Comparison of ENCODE assay signal across 37 cellular contexts in the genomic region with DNA sequence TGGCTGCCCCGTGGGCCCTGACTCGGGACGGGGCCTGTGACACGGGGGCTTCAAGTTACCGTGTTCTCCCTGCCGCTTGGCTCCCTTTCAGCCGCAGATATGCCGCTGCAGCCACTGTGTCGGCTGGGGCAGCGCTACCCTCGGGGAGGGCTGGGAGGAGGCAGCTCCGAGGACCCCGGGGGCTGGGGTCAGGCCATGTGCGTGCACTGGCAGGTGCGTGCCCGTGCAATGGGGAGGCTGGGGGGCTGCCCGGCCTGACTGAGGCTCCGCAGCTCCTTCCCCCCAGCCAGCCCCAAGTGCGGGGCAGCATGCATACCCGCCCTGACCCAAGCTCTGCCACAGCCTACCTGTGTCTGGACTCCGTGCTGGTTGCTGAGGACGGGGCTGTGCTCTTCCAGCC. TPM values are rescaled to one million over a fixed set of nuclear protein-coding genes. Genes with fewer than 3 reads are reported as not detected.
"Had no signal": no experiment of that assay in that cellular context is flagged by ENCODE, and none has a peak within 500 bp of the region (broad histone marks: within the 10 kb centered on the region; RNA-seq: fewer than 3 reads in every experiment).

No MANE protein-coding gene starts in this region.

- H3K27ac Mint-ChIP-seq: activated CD4-positive, alpha-beta memory T cell treated with anti-CD3 and anti-CD28 coated beads for 36 hours; activated CD4-positive, alpha-beta T cell treated with anti-CD3 and anti-CD28 coated beads for 36 hours; activated CD4-positive, alpha-beta T cell treated with anti-CD3 and anti-CD28 coated beads, Interleukin-2, amount 10 ng/mL, durations not matched to agents 24 days and 14 days; activated CD8-positive, alpha-beta memory T cell treated with anti-CD3 and anti-CD28 coated beads, Interleukin-2, amount 10 ng/mL, durations not matched to agents 7 days and 5 days; activated CD8-positive, alpha-beta T cell treated with anti-CD3 and anti-CD28 coated beads, Interleukin-2, amount 10 ng/mL, durations not matched to agents 7 days and 5 days; activated naive CD4-positive, alpha-beta T cell treated with anti-CD3 and anti-CD28 coated beads for 36 hours; activated naive CD4-positive, alpha-beta T cell treated with anti-CD3 and anti-CD28 coated beads, Interleukin-2, amount 50 U/mL, for 24 hours; activated naive CD8-positive, alpha-beta T cell treated with anti-CD3 and anti-CD28 coated beads, Interleukin-2, amount 10 ng/mL, durations not matched to agents 7 days and 5 days; activated T-helper 1 cell treated with anti-CD3 and anti-CD28 coated beads, Interleukin-12 subunit alpha, Interleukin-12 subunit beta, Interleukin-2, Interleukin-4 antibody, amounts not matched to agents 30 ng/mL and 10 ng/mL and 1 ng/mL, durations not matched to agents 14 hours and 24 hours and 36 hours; activated T-helper 2 cell treated with anti-CD3 and anti-CD28 coated beads, Interferon-gamma antibody, Interleukin-2, Interleukin-4, amounts not matched to agents 10 μg/mL and 5 μg/mL and 100 μg/mL, durations not matched to agents 14 hours and 24 hours and 36 hours had no signal

- H3K36me3 ChIP-seq: colonic mucosa, esophagus squamous epithelium, gastroesophageal sphincter, heart left ventricle had no signal

- H3K4me1 ChIP-seq: body of pancreas, colonic mucosa, esophagus squamous epithelium, gastroesophageal sphincter, heart left ventricle had no signal

- H3K4me3 ChIP-seq: body of pancreas, colonic mucosa, esophagus squamous epithelium, gastroesophageal sphincter, heart left ventricle had no signal

- DNase-seq: activated CD4-positive, alpha-beta memory T cell treated with anti-CD3 and anti-CD28 coated beads for 36 hours; activated CD4-positive, alpha-beta T cell treated with anti-CD3 and anti-CD28 coated beads for 36 hours; activated CD4-positive, alpha-beta T cell treated with anti-CD3 and anti-CD28 coated beads, Interleukin-2, amount 10 ng/mL, durations not matched to agents 24 days and 14 days; activated CD4-positive, CD25-positive, alpha-beta regulatory T cell; activated CD4-positive, CD25-positive, alpha-beta regulatory T cell treated with anti-CD3 and anti-CD28 coated beads, Interleukin-2, amount 50 U/mL, for 72 hours; activated CD8-positive, alpha-beta memory T cell treated with anti-CD3 and anti-CD28 coated beads, Interleukin-2, amount 10 ng/mL, durations not matched to agents 7 days and 5 days; activated CD8-positive, alpha-beta memory T cell treated with anti-CD3 and anti-CD28 coated beads, Interleukin-2, amount 50 U/mL, for 4 hours; activated CD8-positive, alpha-beta T cell treated with anti-CD3 and anti-CD28 coated beads, Interleukin-2, amount 10 ng/mL, durations not matched to agents 7 days and 5 days; activated effector memory CD4-positive, alpha-beta T cell treated with anti-CD3 and anti-CD28 coated beads, Interleukin-2, amount 50 U/mL, for 16 hours; activated naive CD4-positive, alpha-beta T cell treated with anti-CD3 and anti-CD28 coated beads for 36 hours; activated naive CD8-positive, alpha-beta T cell treated with anti-CD3 and anti-CD28 coated beads, Interleukin-2, amount 10 ng/mL, durations not matched to agents 7 days and 5 days; activated T-cell treated with anti-CD3 and anti-CD28 coated beads, Interleukin-2, amount 50 U/mL, for 1 hour; activated T-cell treated with anti-CD3 and anti-CD28 coated beads, Interleukin-2, amount 50 U/mL, for 48 hours; amniotic stem cell; anterior cingulate cortex; body of pancreas; central memory CD4-positive, alpha-beta T cell; cerebellar nuclear complex; colonic mucosa; effector CD8-positive, alpha-beta T cell; esophagus squamous epithelium; foreskin melanocyte; T-helper 2 cell had no signal

- H3K4me3 Mint-ChIP-seq: activated CD4-positive, alpha-beta memory T cell treated with anti-CD3 and anti-CD28 coated beads for 36 hours; activated CD4-positive, alpha-beta T cell treated with anti-CD3 and anti-CD28 coated beads for 36 hours; activated CD4-positive, alpha-beta T cell treated with anti-CD3 and anti-CD28 coated beads, Interleukin-2, amount 10 ng/mL, durations not matched to agents 24 days and 14 days; activated CD8-positive, alpha-beta memory T cell treated with anti-CD3 and anti-CD28 coated beads, Interleukin-2, amount 10 ng/mL, durations not matched to agents 7 days and 5 days; activated CD8-positive, alpha-beta T cell treated with anti-CD3 and anti-CD28 coated beads, Interleukin-2, amount 10 ng/mL, durations not matched to agents 7 days and 5 days; activated naive CD4-positive, alpha-beta T cell treated with anti-CD3 and anti-CD28 coated beads for 36 hours; activated naive CD4-positive, alpha-beta T cell treated with anti-CD3 and anti-CD28 coated beads, Interleukin-2, amount 50 U/mL, for 24 hours; activated naive CD8-positive, alpha-beta T cell treated with anti-CD3 and anti-CD28 coated beads, Interleukin-2, amount 10 ng/mL, durations not matched to agents 7 days and 5 days; activated T-helper 1 cell treated with anti-CD3 and anti-CD28 coated beads, Interleukin-12 subunit alpha, Interleukin-12 subunit beta, Interleukin-2, Interleukin-4 antibody, amounts not matched to agents 30 ng/mL and 10 ng/mL and 1 ng/mL, durations not matched to agents 14 hours and 24 hours and 36 hours had no signal

- ATAC-seq: activated CD4-positive, alpha-beta T cell treated with anti-CD3 and anti-CD28 coated beads for 36 hours; activated CD8-positive, alpha-beta memory T cell treated with anti-CD3 and anti-CD28 coated beads, Interleukin-2, amount 10 ng/mL, durations not matched to agents 7 days and 5 days; activated CD8-positive, alpha-beta T cell treated with anti-CD3 and anti-CD28 coated beads, Interleukin-2, amount 10 ng/mL, durations not matched to agents 7 days and 5 days; body of pancreas; gastroesophageal sphincter; heart left ventricle had no signal

- H3K27me3 ChIP-seq: body of pancreas, colonic mucosa had no signal

- H3K27ac ChIP-seq: body of pancreas, colonic mucosa, epithelial cell of prostate, esophagus squamous epithelium, gastroesophageal sphincter, heart left ventricle had no signal

- H3K9me3 ChIP-seq: body of pancreas, colonic mucosa, esophagus squamous epithelium had no signal

- H3K9me3 Mint-ChIP-seq: activated CD4-positive, alpha-beta T cell treated with anti-CD3 and anti-CD28 coated beads, Interleukin-2, amount 10 ng/mL, durations not matched to agents 24 days and 14 days; activated naive CD4-positive, alpha-beta T cell treated with anti-CD3 and anti-CD28 coated beads, Interleukin-2, amount 50 U/mL, for 24 hours had no signal

- H3K4me1 Mint-ChIP-seq: activated CD4-positive, alpha-beta T cell treated with anti-CD3 and anti-CD28 coated beads for 36 hours; activated CD4-positive, alpha-beta T cell treated with anti-CD3 and anti-CD28 coated beads, Interleukin-2, amount 10 ng/mL, durations not matched to agents 24 days and 14 days; activated CD8-positive, alpha-beta memory T cell treated with anti-CD3 and anti-CD28 coated beads, Interleukin-2, amount 10 ng/mL, durations not matched to agents 7 days and 5 days; activated naive CD4-positive, alpha-beta T cell treated with anti-CD3 and anti-CD28 coated beads, Interleukin-2, amount 50 U/mL, for 24 hours; activated naive CD8-positive, alpha-beta T cell treated with anti-CD3 and anti-CD28 coated beads, Interleukin-2, amount 10 ng/mL, durations not matched to agents 7 days and 5 days had no signal

- H3K36me3 Mint-ChIP-seq: activated CD4-positive, alpha-beta memory T cell treated with anti-CD3 and anti-CD28 coated beads for 36 hours; activated CD8-positive, alpha-beta memory T cell treated with anti-CD3 and anti-CD28 coated beads, Interleukin-2, amount 10 ng/mL, durations not matched to agents 7 days and 5 days; activated naive CD4-positive, alpha-beta T cell treated with anti-CD3 and anti-CD28 coated beads, Interleukin-2, amount 50 U/mL, for 24 hours; activated naive CD8-positive, alpha-beta T cell treated with anti-CD3 and anti-CD28 coated beads, Interleukin-2, amount 10 ng/mL, durations not matched to agents 7 days and 5 days had no signal

- H3K27me3 Mint-ChIP-seq: activated CD4-positive, alpha-beta memory T cell treated with anti-CD3 and anti-CD28 coated beads for 36 hours; activated naive CD4-positive, alpha-beta T cell treated with anti-CD3 and anti-CD28 coated beads, Interleukin-2, amount 50 U/mL, for 24 hours had no signal

RNA-seq across cellular contexts. Expression of gene KNDC1, which starts 29.2 kb away (rescaled TPM):
- total RNA-seq: activated CD4-positive, alpha-beta T cell treated with anti-CD3 and anti-CD28 coated beads for 36 hours; activated naive CD4-positive, alpha-beta T cell treated with anti-CD3 and anti-CD28 coated beads for 36 hours; endothelial cell of umbilical vein had no signal
- polyA plus RNA-seq: endothelial cell of umbilical vein had no signal

RNA-seq across cellular contexts. Expression of gene UTF1, which starts 40.8 kb away (rescaled TPM):
- total RNA-seq: activated CD4-positive, alpha-beta memory T cell treated with anti-CD3 and anti-CD28 coated beads for 36 hours; activated CD4-positive, alpha-beta T cell treated with anti-CD3 and anti-CD28 coated beads for 36 hours; activated CD8-positive, alpha-beta memory T cell treated with anti-CD3 and anti-CD28 coated beads for 36 hours; activated CD8-positive, alpha-beta memory T cell treated with anti-CD3 and anti-CD28 coated beads, Interleukin-2, amount 10 ng/mL, durations not matched to agents 7 days and 5 days; activated CD8-positive, alpha-beta T cell treated with anti-CD3 and anti-CD28 coated beads, Interleukin-2, amount 10 ng/mL, durations not matched to agents 7 days and 5 days; activated naive CD4-positive, alpha-beta T cell treated with anti-CD3 and anti-CD28 coated beads for 36 hours; activated naive CD8-positive, alpha-beta T cell treated with anti-CD3 and anti-CD28 coated beads, Interleukin-2, amount 10 ng/mL, durations not matched to agents 7 days and 5 days; activated T-helper 1 cell treated with anti-CD3 and anti-CD28 coated beads, Interleukin-12 subunit alpha, Interleukin-12 subunit beta, Interleukin-2, Interleukin-4 antibody, amounts not matched to agents 30 ng/mL and 10 ng/mL and 1 ng/mL, durations not matched to agents 14 hours and 24 hours and 36 hours; body of pancreas; colonic mucosa; dermis microvascular lymphatic vessel endothelial cell; endothelial cell of umbilical vein; esophagus squamous epithelium; fibroblast of lung; fibroblast of villous mesenchyme; gastroesophageal sphincter; heart left ventricle; T-helper 1 cell treated with Interleukin-12 subunit alpha and Interleukin-12 subunit beta and Interleukin-4 antibody, amounts not matched to agents 30 ng/mL and 1 ng/mL, for 36 hours had no signal
- polyA plus RNA-seq: adipose tissue, endothelial cell of umbilical vein, esophagus, fibroblast of lung, heart left ventricle had no signal

RNA-seq across cellular contexts. Expression of gene VENTX, which starts 48.4 kb away (rescaled TPM):
- total RNA-seq: activated CD4-positive, alpha-beta T cell treated with anti-CD3 and anti-CD28 coated beads for 36 hours; activated CD4-positive, alpha-beta T cell treated with anti-CD3 and anti-CD28 coated beads, Interleukin-2, amount 10 ng/mL, durations not matched to agents 24 days and 14 days; activated CD8-positive, alpha-beta memory T cell treated with anti-CD3 and anti-CD28 coated beads for 36 hours; activated CD8-positive, alpha-beta T cell treated with anti-CD3 and anti-CD28 coated beads, Interleukin-2, amount 10 ng/mL, durations not matched to agents 7 days and 5 days; activated naive CD4-positive, alpha-beta T cell treated with anti-CD3 and anti-CD28 coated beads for 36 hours; activated T-helper 1 cell treated with anti-CD3 and anti-CD28 coated beads, Interleukin-12 subunit alpha, Interleukin-12 subunit beta, Interleukin-2, Interleukin-4 antibody, amounts not matched to agents 30 ng/mL and 10 ng/mL and 1 ng/mL, durations not matched to agents 14 hours and 24 hours and 36 hours; activated T-helper 2 cell treated with anti-CD3 and anti-CD28 coated beads, Interferon-gamma antibody, Interleukin-2, Interleukin-4, amounts not matched to agents 10 μg/mL and 5 μg/mL and 100 μg/mL, durations not matched to agents 14 hours and 24 hours and 36 hours; dermis microvascular lymphatic vessel endothelial cell; endothelial cell of umbilical vein; fibroblast of lung; fibroblast of villous mesenchyme; T-helper 1 cell treated with Interleukin-12 subunit alpha and Interleukin-12 subunit beta and Interleukin-4 antibody, amounts not matched to agents 30 ng/mL and 1 ng/mL, for 36 hours had no signal
- polyA plus RNA-seq: endothelial cell of umbilical vein, fibroblast of lung had no signal
